ENCODE assay signal across 8 cellular contexts in the genomic region with DNA sequence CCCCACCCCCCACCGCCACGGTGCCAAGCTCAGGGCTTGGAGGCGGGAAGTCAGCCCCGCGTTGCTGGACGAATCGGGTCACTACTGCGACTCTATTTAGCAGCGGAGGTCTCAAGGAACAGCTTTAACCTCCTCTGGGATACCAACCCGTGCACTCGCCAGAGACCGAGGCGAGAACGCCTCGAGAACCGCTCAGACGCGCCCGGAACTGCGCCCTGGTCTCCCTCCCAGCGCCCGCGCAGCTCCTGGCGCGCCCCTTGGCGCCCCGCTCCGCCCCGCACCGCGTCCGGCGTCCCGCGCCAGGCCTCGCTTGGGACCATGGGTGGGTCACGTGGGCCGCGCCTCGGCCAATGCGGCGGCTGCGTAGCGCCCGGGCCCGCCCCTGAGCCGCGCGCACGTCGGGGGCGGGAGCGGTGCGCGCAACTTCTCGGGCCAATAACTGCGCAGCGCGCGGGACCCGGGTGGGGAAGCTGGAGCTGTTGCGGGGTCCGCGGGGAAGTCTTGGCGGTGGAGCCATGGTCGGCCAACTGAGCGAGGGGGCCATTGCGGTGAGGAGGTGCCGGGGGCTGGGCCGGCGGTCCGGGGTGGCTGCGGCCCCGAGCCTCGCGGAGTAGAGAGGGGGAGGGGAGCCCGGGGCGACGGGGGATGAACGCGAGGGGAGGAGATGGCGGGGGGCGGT. TPM values are rescaled to one million over a fixed set of nuclear protein-coding genes. Genes with fewer than 3 reads are reported as not detected.
A peak's percentile ranks its signal among the peaks of the same experiment; 100 is the strongest.
DNase-seq lines count a peak whose midpoint lies in the region; TF ChIP-seq lines count a peak whose summit lies in the region.

A gene (plus strand): TSS at position 427 of the 679 bp plus-strand sequence. CDS start 89 bp downstream, at position 516.
A gene with protein sequence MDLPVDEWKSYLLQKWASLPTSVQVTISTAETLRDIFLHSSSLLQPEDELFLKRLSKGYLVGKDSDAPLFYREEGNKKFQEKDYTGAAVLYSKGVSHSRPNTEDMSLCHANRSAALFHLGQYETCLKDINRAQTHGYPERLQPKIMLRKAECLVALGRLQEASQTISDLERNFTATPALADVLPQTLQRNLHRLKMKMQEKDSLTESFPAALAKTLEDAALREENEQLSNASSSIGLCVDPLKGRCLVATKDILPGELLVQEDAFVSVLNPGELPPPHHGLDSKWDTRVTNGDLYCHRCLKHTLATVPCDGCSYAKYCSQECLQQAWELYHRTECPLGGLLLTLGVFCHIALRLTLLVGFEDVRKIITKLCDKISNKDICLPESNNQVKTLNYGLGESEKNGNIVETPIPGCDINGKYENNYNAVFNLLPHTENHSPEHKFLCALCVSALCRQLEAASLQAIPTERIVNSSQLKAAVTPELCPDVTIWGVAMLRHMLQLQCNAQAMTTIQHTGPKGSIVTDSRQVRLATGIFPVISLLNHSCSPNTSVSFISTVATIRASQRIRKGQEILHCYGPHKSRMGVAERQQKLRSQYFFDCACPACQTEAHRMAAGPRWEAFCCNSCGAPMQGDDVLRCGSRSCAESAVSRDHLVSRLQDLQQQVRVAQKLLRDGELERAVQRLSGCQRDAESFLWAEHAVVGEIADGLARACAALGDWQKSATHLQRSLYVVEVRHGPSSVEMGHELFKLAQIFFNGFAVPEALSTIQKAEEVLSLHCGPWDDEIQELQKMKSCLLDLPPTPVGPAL (minus strand): TSS at position 324 of the 679 bp plus-strand sequence. CDS start 1,908 bp downstream, outside the sequence.

- TF ChIP-seq CTCF in LNCaP clone FGC (IDR thresholded peaks at IDR 0.05; ENCODE audit: control insufficient read depth, extremely low read depth, insufficient read depth): no peak
- no peak for TF ChIP-seq CTCF in subcutaneous adipose tissue (IDR thresholded peaks at IDR 0.05; ENCODE audit: low read depth)

- H3K4me1 ChIP-seq in ES-I3 (ENCODE audit: insufficient read depth, low read length): no peaks in the 10 kb centered on the region

- H3K9ac ChIP-seq in ES-I3 (ENCODE audit: low read depth, low read length): peak within 1 kb of the TSS; percentile 74

- no peaks in the 10 kb centered on the region for H3K9me3 ChIP-seq in ES-I3 (ENCODE audit: control insufficient read depth, insufficient read depth, low read length)

- no peaks in the 10 kb centered on the region; the same call in 1 of the 2 replicates for H3K36me3 ChIP-seq in ES-I3 (ENCODE audit: insufficient read depth, low read length)

- H3K4me3 ChIP-seq in LNCaP clone FGC (ENCODE audit: low read depth, low read length): peak within 1 kb of the TSS; percentile 65

- DNase-seq in H4 (ENCODE audit: low spot score) (peak; percentile 83), LNCaP clone FGC (ENCODE audit: low read depth) (peak; percentile 52), SK-N-DZ (ENCODE audit: low spot score) (peak; percentile 90), germinal center (ENCODE audit: low spot score) (peak; percentile 97), non-pigmented ciliary epithelial cell (ENCODE audit: low read depth) (peak; percentile 27)
- peak; percentile 91 for DNase-seq in activated naive CD4-positive, alpha-beta T cell treated with Interleukin-2 at 50 U/mL for 16 hours

RNA-seq across cellular contexts. Expression of the first gene that starts in this region (rescaled TPM):
- 29.0 and 40.3 TPM in 2 replicates for total RNA-seq in H4 (2014; rRNA removed; shearing (Covaris generic))
- 20.6 and 27.8 TPM in 2 replicates for polyA plus RNA-seq in SK-N-DZ (2014; cell fraction: cytosol; rRNA removed)
- 24.8 and 38.3 TPM in 2 replicates for polyA plus RNA-seq in SK-N-DZ (2014; cell fraction: nucleus; rRNA removed)
- 10 to 100 TPM; 29.3 to 34.3 (median 31.1) TPM for total RNA-seq in subcutaneous adipose tissue

RNA-seq across cellular contexts. Expression of the second gene that starts in this region (rescaled TPM):
- 7.9 and 8.5 TPM in 2 replicates for total RNA-seq in H4 (2014; rRNA removed; shearing (Covaris generic))
- polyA plus RNA-seq in SK-N-DZ (2014; cell fraction: cytosol; rRNA removed): 18.8 and 23.3 TPM in 2 replicates
- polyA plus RNA-seq in SK-N-DZ (2014; cell fraction: nucleus; rRNA removed): 18.7 and 33.4 TPM in 2 replicates
- total RNA-seq in subcutaneous adipose tissue: 10 to 100 TPM; 14.7 to 35.6 (median 19.8) TPM

Comparison
In these comparisons a context has a peak if more than half of its experiments do, and no peak if none do; other contexts are left out.
1. Peak in every context shown above with its lines: DNase-seq and H3K4me3 ChIP-seq.
2. DNase-seq: peak in every context shown above with its lines; median percentile 97 in germinal center; 91 in activated naive CD4-positive, alpha-beta T cell treated with Interleukin-2 at 50 U/mL for 16 hours; 90 in SK-N-DZ; 83 in H4; 52 in LNCaP clone FGC; 27 in non-pigmented ciliary epithelial cell.